ENCODE assay signal across 8 cellular contexts in genomic region chr19:41871573-41872383, GRCh38. TPM values are rescaled to one million over a fixed set of nuclear protein-coding genes. Genes with fewer than 3 reads are reported as not detected.
DNase-seq lines count a peak whose midpoint lies in the region; ATAC-seq and TF ChIP-seq lines count a peak whose summit lies in the region.

No MANE protein-coding gene starts in this region.

- DNase-seq in T-helper 22 cell (ENCODE audit: low read depth) = peak; percentile 50
- DNase-seq in endothelial cell (ENCODE audit: low spot score) = no peak
- DNase-seq in stimulated activated CD8-positive, alpha-beta memory T cell treated with anti-CD3 and anti-CD28 coated beads, Interleukin-15, amount 100 ng/mL, for 48 hours (ENCODE audit: low read depth in 2 of 2) = peak; percentile 68 to 69
- DNase-seq in NCI-H1417 treated with DMSO at 0.1 percent for 48 hours (lab: John Stamatoyannopoulos, UW) = no peak
- no peak for DNase-seq in DMS153 treated with DMSO at 0.1 percent for 48 hours (lab: John Stamatoyannopoulos, UW; ENCODE audit: unreplicated experiment)
- no peak for DNase-seq in NCI-H1048 (lab: John Stamatoyannopoulos, UW)

- no peak for TF ChIP-seq CTCF in endothelial cell (IDR thresholded peaks at IDR 0.05; ENCODE audit: unreplicated experiment)

- H3K27ac Mint-ChIP-seq in endothelial cell (ENCODE audit: unreplicated experiment) = peak overlapping the region; percentile 74

- peak overlapping the region; percentile 71 for H3K4me3 Mint-ChIP-seq in endothelial cell (ENCODE audit: unreplicated experiment)

- ATAC-seq in GM18907 (IDR thresholded peaks at IDR 0.05; ENCODE audit: unreplicated experiment) (peak; percentile 57), HG03095 (IDR thresholded peaks at IDR 0.05; ENCODE audit: unreplicated experiment) (peak; percentile 40)

- no peaks in the 10 kb centered on the region for H3K9me3 Mint-ChIP-seq in endothelial cell (ENCODE audit: unreplicated experiment)

- H3K36me3 Mint-ChIP-seq in endothelial cell (ENCODE audit: low read depth, unreplicated experiment) = peaks cover 30% of the 10 kb centered on the region

- H3K27me3 Mint-ChIP-seq in endothelial cell (ENCODE audit: unreplicated experiment) = peaks cover 16% of the 10 kb centered on the region

- peaks cover 23% of the 10 kb centered on the region for H3K4me1 Mint-ChIP-seq in endothelial cell (ENCODE audit: unreplicated experiment)

RNA-seq across cellular contexts. Expression of gene CD79A, which starts 5.3 kb away (rescaled TPM):
- total RNA-seq in endothelial cell (ENCODE audit: unreplicated experiment) = 1.1 TPM

RNA-seq across cellular contexts. Expression of gene ARHGEF1, which starts 11.2 kb away (rescaled TPM):
- 113 TPM for total RNA-seq in endothelial cell (ENCODE audit: unreplicated experiment)

RNA-seq across cellular contexts. Expression of gene RPS19, which starts 11.7 kb away (rescaled TPM):
- total RNA-seq in endothelial cell (ENCODE audit: unreplicated experiment) = 3,886 TPM

RNA-seq across cellular contexts. Expression of gene DMRTC2, which starts 26.9 kb away (rescaled TPM):
- not detected for total RNA-seq in endothelial cell (ENCODE audit: unreplicated experiment)

RNA-seq across cellular contexts. Expression of gene LYPD4, which starts 27.3 kb away (rescaled TPM):
- not detected for total RNA-seq in endothelial cell (ENCODE audit: unreplicated experiment)

Comparison
In these comparisons a context has a peak if more than half of its experiments do, and no peak if none do; other contexts are left out.
1. DNase-seq: peak in T-helper 22 cell (single experiment) and stimulated activated CD8-positive, alpha-beta memory T cell treated with anti-CD3 and anti-CD28 coated beads, Interleukin-15, amount 100 ng/mL, for 48 hours (2 of 2); none in endothelial cell (single experiment), NCI-H1417 treated with DMSO at 0.1 percent for 48 hours (single experiment), DMS153 treated with DMSO at 0.1 percent for 48 hours (single experiment) and NCI-H1048 (single experiment).